1 cellular context compared by ENCODE assay signal in genomic region chr7:151519765-151520418, GRCh38.
A peak's percentile ranks its signal among the peaks of the same experiment; 100 is the strongest.
TF ChIP-seq lines count a peak whose summit lies in the region.

TSS of gene RHEB (minus strand) at chr7:151519895. CDS start at chr7:151519511, 384 bp downstream.

TF ChIP-seq in K562, 482 proteins besides CTCF, POLR2A, EP300 and RAD21 (continued from another document and continues in another):
- TF ChIP-seq CCNT2 (IDR thresholded peaks at IDR 0.05; ENCODE audit: borderline replicate concordance, extremely low read depth, insufficient read length, low read depth, low read length): peak; percentile 26
- TF ChIP-seq PCBP2 (IDR thresholded peaks at IDR 0.05; ENCODE audit: low read depth, low read length, poor library complexity, severe bottlenecking): no peak
- TF ChIP-seq ZNF780A (CRISPR knock-in tag; IDR thresholded peaks at IDR 0.05): no peak
- no peak for TF ChIP-seq CREBBP (IDR thresholded peaks at IDR 0.05; ENCODE audit: low read depth, low read length)
- TF ChIP-seq GATA2 (CRISPR knock-in tag; IDR thresholded peaks at IDR 0.05): no peak
- TF ChIP-seq RBM39 (optimal IDR thresholded peaks at IDR 0.05; ENCODE audit: low read depth, low read length): no peak
- no peak for TF ChIP-seq E2F5 (CRISPR knock-in tag; IDR thresholded peaks at IDR 0.05)
- peak; percentile 85 for TF ChIP-seq RNF2 (IDR thresholded peaks at IDR 0.05)
- no peak for TF ChIP-seq ERF (CRISPR knock-in tag; IDR thresholded peaks at IDR 0.05)
- TF ChIP-seq ETS2 (tag; IDR thresholded peaks at IDR 0.05; ENCODE audit: borderline replicate concordance, poor library complexity, severe bottlenecking): no peak
- TF ChIP-seq PRPF4 (IDR thresholded peaks at IDR 0.05; ENCODE audit: insufficient read depth, low read depth, low read length, poor library complexity, severe bottlenecking): peak; percentile 10
- no peak for TF ChIP-seq ZNF384 (IDR thresholded peaks at IDR 0.05; ENCODE audit: low read depth, low read length)
- TF ChIP-seq ZNF764 (CRISPR knock-in tag; IDR thresholded peaks at IDR 0.05; ENCODE audit: low read depth): no peak
- TF ChIP-seq SNIP1 (IDR thresholded peaks at IDR 0.05; ENCODE audit: low read depth): no peak
- TF ChIP-seq TCF3 (CRISPR knock-in tag; IDR thresholded peaks at IDR 0.05): 0 out of 2 replicates have a peak, but pooled peaks have one; percentile 6
- no peak for TF ChIP-seq GATAD2A (IDR thresholded peaks at IDR 0.05)
- no peak for TF ChIP-seq MTA2 (IDR thresholded peaks at IDR 0.05; ENCODE audit: low read depth)
- TF ChIP-seq NFIX (CRISPR knock-in tag; IDR thresholded peaks at IDR 0.05; ENCODE audit: low read depth): no peak
- TF ChIP-seq, protein P1, sequence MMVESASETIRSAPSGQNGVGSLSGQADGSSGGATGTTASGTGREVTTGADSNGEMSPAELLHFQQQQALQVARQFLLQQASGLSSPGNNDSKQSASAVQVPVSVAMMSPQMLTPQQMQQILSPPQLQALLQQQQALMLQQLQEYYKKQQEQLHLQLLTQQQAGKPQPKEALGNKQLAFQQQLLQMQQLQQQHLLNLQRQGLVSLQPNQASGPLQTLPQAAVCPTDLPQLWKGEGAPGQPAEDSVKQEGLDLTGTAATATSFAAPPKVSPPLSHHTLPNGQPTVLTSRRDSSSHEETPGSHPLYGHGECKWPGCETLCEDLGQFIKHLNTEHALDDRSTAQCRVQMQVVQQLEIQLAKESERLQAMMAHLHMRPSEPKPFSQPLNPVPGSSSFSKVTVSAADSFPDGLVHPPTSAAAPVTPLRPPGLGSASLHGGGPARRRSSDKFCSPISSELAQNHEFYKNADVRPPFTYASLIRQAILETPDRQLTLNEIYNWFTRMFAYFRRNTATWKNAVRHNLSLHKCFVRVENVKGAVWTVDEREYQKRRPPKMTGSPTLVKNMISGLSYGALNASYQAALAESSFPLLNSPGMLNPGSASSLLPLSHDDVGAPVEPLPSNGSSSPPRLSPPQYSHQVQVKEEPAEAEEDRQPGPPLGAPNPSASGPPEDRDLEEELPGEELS (CRISPR knock-in tag; IDR thresholded peaks at IDR 0.05; ENCODE audit: borderline replicate concordance): no peak
- TF ChIP-seq HNRNPK (IDR thresholded peaks at IDR 0.05; ENCODE audit: low read depth, low read length, poor library complexity, severe bottlenecking): no peak
- no peak for TF ChIP-seq XRCC3 (IDR thresholded peaks at IDR 0.05)
- TF ChIP-seq CCAR2 (IDR thresholded peaks at IDR 0.05; ENCODE audit: low read depth, low read length): no peak
- TF ChIP-seq SMARCE1 (IDR thresholded peaks at IDR 0.05): no peak
- no peak for TF ChIP-seq MCM7 (IDR thresholded peaks at IDR 0.05)
- TF ChIP-seq SOX6 (IDR thresholded peaks at IDR 0.05): peak; percentile 43; the same call in 1 of the 2 replicates
- no peak; the same call in none of the 2 replicates for TF ChIP-seq RB1 (IDR thresholded peaks at IDR 0.05; ENCODE audit: low read depth)
- no peak for TF ChIP-seq ZNF274 (IDR thresholded peaks at IDR 0.05; ENCODE audit: borderline replicate concordance, low read depth, low read length)
- no peak for TF ChIP-seq ZNF57 (CRISPR knock-in tag; IDR thresholded peaks at IDR 0.05)
- TF ChIP-seq SNAPC5 (CRISPR knock-in tag; IDR thresholded peaks at IDR 0.05): no peak
- no peak for TF ChIP-seq CGGBP1 (CRISPR knock-in tag; IDR thresholded peaks at IDR 0.05)
- TF ChIP-seq RBM14 (IDR thresholded peaks at IDR 0.05; ENCODE audit: borderline replicate concordance, insufficient read depth, low read depth, low read length): no peak
- peak; percentile 89 for TF ChIP-seq NFE2 (IDR thresholded peaks at IDR 0.05; ENCODE audit: low read depth)
- no peak for TF ChIP-seq ZNF124 (CRISPR knock-in tag; IDR thresholded peaks at IDR 0.05)
- TF ChIP-seq NCOA1 (IDR thresholded peaks at IDR 0.05; ENCODE audit: low read depth): peak; percentile 76
- no peak for TF ChIP-seq SPI1 (IDR thresholded peaks at IDR 0.05; ENCODE audit: borderline replicate concordance, low read depth, low read length)
- TF ChIP-seq MTF1 (CRISPR knock-in tag; IDR thresholded peaks at IDR 0.05; ENCODE audit: borderline replicate concordance): no peak
- TF ChIP-seq HDGF (IDR thresholded peaks at IDR 0.05): 0 out of 2 replicates have a peak, but pooled peaks have one; percentile 69
- TF ChIP-seq, protein P2, sequence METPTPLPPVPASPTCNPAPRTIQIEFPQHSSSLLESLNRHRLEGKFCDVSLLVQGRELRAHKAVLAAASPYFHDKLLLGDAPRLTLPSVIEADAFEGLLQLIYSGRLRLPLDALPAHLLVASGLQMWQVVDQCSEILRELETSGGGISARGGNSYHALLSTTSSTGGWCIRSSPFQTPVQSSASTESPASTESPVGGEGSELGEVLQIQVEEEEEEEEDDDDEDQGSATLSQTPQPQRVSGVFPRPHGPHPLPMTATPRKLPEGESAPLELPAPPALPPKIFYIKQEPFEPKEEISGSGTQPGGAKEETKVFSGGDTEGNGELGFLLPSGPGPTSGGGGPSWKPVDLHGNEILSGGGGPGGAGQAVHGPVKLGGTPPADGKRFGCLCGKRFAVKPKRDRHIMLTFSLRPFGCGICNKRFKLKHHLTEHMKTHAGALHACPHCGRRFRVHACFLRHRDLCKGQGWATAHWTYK (CRISPR knock-in tag; IDR thresholded peaks at IDR 0.05): no peak
- no peak; the same call in 1 of the 2 replicates for TF ChIP-seq ESRRA (IDR thresholded peaks at IDR 0.05; ENCODE audit: borderline replicate concordance, low read depth)
- TF ChIP-seq TGIF2 (CRISPR knock-in tag; IDR thresholded peaks at IDR 0.05): no peak
- peak; percentile 88 for TF ChIP-seq POLR2H (tag; IDR thresholded peaks at IDR 0.05; ENCODE audit: low read depth)
- TF ChIP-seq TAF7 (tag; IDR thresholded peaks at IDR 0.05): no peak
- TF ChIP-seq ZNF583 (CRISPR knock-in tag; IDR thresholded peaks at IDR 0.05): no peak
- TF ChIP-seq KLF1 (tag; IDR thresholded peaks at IDR 0.05): no peak
- TF ChIP-seq, protein P3, sequence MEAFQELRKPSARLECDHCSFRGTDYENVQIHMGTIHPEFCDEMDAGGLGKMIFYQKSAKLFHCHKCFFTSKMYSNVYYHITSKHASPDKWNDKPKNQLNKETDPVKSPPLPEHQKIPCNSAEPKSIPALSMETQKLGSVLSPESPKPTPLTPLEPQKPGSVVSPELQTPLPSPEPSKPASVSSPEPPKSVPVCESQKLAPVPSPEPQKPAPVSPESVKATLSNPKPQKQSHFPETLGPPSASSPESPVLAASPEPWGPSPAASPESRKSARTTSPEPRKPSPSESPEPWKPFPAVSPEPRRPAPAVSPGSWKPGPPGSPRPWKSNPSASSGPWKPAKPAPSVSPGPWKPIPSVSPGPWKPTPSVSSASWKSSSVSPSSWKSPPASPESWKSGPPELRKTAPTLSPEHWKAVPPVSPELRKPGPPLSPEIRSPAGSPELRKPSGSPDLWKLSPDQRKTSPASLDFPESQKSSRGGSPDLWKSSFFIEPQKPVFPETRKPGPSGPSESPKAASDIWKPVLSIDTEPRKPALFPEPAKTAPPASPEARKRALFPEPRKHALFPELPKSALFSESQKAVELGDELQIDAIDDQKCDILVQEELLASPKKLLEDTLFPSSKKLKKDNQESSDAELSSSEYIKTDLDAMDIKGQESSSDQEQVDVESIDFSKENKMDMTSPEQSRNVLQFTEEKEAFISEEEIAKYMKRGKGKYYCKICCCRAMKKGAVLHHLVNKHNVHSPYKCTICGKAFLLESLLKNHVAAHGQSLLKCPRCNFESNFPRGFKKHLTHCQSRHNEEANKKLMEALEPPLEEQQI (IDR thresholded peaks at IDR 0.05): peak; percentile 97
- peak; percentile 67 for TF ChIP-seq KHSRP (IDR thresholded peaks at IDR 0.05)
- peak; percentile 91 for TF ChIP-seq CREB1 (IDR thresholded peaks at IDR 0.05)
- TF ChIP-seq CREB1 (CRISPR knock-in tag; IDR thresholded peaks at IDR 0.05): peak; percentile 90
- TF ChIP-seq ZNF12 (CRISPR knock-in tag; IDR thresholded peaks at IDR 0.05): no peak
- TF ChIP-seq, protein P4, sequence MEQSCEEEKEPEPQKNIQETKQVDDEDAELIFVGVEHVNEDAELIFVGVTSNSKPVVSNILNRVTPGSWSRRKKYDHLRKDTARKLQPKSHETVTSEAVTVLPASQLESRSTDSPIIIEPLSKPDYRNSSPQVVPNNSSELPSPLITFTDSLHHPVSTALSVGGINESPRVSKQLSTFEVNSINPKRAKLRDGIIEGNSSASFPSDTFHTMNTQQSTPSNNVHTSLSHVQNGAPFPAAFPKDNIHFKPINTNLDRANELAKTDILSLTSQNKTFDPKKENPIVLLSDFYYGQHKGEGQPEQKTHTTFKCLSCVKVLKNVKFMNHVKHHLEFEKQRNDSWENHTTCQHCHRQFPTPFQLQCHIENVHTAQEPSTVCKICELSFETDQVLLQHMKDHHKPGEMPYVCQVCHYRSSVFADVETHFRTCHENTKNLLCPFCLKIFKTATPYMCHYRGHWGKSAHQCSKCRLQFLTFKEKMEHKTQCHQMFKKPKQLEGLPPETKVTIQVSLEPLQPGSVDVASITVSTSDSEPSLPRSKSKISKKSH (CRISPR knock-in tag; IDR thresholded peaks at IDR 0.05): no peak
- TF ChIP-seq RFX1 (IDR thresholded peaks at IDR 0.05): no peak
- no peak for TF ChIP-seq ZNF785 (CRISPR knock-in tag; IDR thresholded peaks at IDR 0.05)
- peak; percentile 69; the same call in 1 of the 2 replicates for TF ChIP-seq HDAC2 (IDR thresholded peaks at IDR 0.05)
- TF ChIP-seq ILF3 (IDR thresholded peaks at IDR 0.05; ENCODE audit: borderline replicate concordance): no peak
- TF ChIP-seq, protein P5, sequence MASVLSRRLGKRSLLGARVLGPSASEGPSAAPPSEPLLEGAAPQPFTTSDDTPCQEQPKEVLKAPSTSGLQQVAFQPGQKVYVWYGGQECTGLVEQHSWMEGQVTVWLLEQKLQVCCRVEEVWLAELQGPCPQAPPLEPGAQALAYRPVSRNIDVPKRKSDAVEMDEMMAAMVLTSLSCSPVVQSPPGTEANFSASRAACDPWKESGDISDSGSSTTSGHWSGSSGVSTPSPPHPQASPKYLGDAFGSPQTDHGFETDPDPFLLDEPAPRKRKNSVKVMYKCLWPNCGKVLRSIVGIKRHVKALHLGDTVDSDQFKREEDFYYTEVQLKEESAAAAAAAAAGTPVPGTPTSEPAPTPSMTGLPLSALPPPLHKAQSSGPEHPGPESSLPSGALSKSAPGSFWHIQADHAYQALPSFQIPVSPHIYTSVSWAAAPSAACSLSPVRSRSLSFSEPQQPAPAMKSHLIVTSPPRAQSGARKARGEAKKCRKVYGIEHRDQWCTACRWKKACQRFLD (CRISPR knock-in tag; IDR thresholded peaks at IDR 0.05): peak; percentile 91
- peak; percentile 98 for TF ChIP-seq MEF2D (tag; conservative IDR thresholded peaks at IDR 0.05; ENCODE audit: low read depth)
- peak; percentile 68; the same call in 1 of the 2 replicates for TF ChIP-seq FOXJ2 (tag; IDR thresholded peaks at IDR 0.05)
- no peak for TF ChIP-seq BRCA1 (IDR thresholded peaks at IDR 0.05)
- TF ChIP-seq BRCA1 (CRISPR knock-in tag; IDR thresholded peaks at IDR 0.05): no peak
